In genomic region chr2:150280255-150280654, GRCh38 we compare ENCODE assay signal across 10 cellular contexts.
DNase-seq lines count a peak whose midpoint lies in the region; ATAC-seq and TF ChIP-seq lines count a peak whose summit lies in the region.
"Had no signal": no experiment of that assay in that cellular context is flagged by ENCODE, and none has a peak within 500 bp of the region (broad histone marks: within the 10 kb centered on the region; RNA-seq: fewer than 3 reads in every experiment).

No MANE protein-coding gene starts in this region.

- no peaks in the 10 kb centered on the region for H3K4me1 ChIP-seq in hepatocyte (ENCODE audit: insufficient read depth)
- peaks cover 4 to 15% of the 10 kb centered on the region in 2 donors for H3K4me1 ChIP-seq in thoracic aorta (ENCODE audit: control insufficient read depth in 1 of 2, low read depth in 2 of 2)

- peak overlapping the region; percentile 49 for H3K27ac Mint-ChIP-seq in chondrocyte (ENCODE audit: unreplicated experiment)
- H3K27ac Mint-ChIP-seq: stimulated activated naive B cell treated with anti-CD40 and anti-IgM and Interleukin-4, amounts not matched to agents 10 μg/mL and 1 μg/mL and 100 μg/mL, for 72 hours had no signal

- DNase-seq in HS-5 (ENCODE audit: low read depth) (peak; percentile 77), chondrocyte (ENCODE audit: low spot score) (no peak), hepatocyte (ENCODE audit: low spot score) (peak; percentile 41), thoracic aorta (ENCODE audit: low spot score) (no peak), middle frontal gyrus (ENCODE audit: extremely low spot score, low spot score) (no peak), NCI-H2029 (lab: John Stamatoyannopoulos, UW) (no peak)
- no peak for DNase-seq in activated CD4-positive, CD25-positive, alpha-beta regulatory T cell treated with anti-CD3 and anti-CD28 coated beads, Interleukin-2, amount 50 U/mL, for 72 hours
- DNase-seq: erythroblast; stimulated activated naive B cell treated with anti-CD40 and anti-IgM and Interleukin-4, amounts not matched to agents 10 μg/mL and 1 μg/mL and 100 μg/mL, for 72 hours had no signal

- peaks cover 14% of the 10 kb centered on the region for H3K9me3 Mint-ChIP-seq in chondrocyte (ENCODE audit: low read depth)

- H3K27me3 ChIP-seq in hepatocyte (no peaks in the 10 kb centered on the region), thoracic aorta (replicated peaks; ENCODE audit: insufficient read depth) (no peaks in the 10 kb centered on the region)

- H3K27ac ChIP-seq in hepatocyte: peak overlapping the region; percentile 17
- peak overlapping the region in 1 of 2 donors; percentile 1 for H3K27ac ChIP-seq in thoracic aorta

- H3K36me3 ChIP-seq in hepatocyte (replicated peaks; ENCODE audit: insufficient read depth, low read depth): no peaks in the 10 kb centered on the region
- H3K36me3 ChIP-seq in thoracic aorta: no peaks in the 10 kb centered on the region

- H3K4me1 Mint-ChIP-seq in chondrocyte (ENCODE audit: low read depth): peaks cover 12% of the 10 kb centered on the region
- H3K4me1 Mint-ChIP-seq: stimulated activated naive B cell treated with anti-CD40 and anti-IgM and Interleukin-4, amounts not matched to agents 10 μg/mL and 1 μg/mL and 100 μg/mL, for 72 hours had no signal

- H3K9me3 ChIP-seq in hepatocyte (ENCODE audit: low read depth) (peaks cover 5% of the 10 kb centered on the region), thoracic aorta (peaks cover 8% of the 10 kb centered on the region)

- no peaks in the 10 kb centered on the region for H3K27me3 Mint-ChIP-seq in chondrocyte (ENCODE audit: low read depth)
- H3K27me3 Mint-ChIP-seq: stimulated activated naive B cell treated with anti-CD40 and anti-IgM and Interleukin-4, amounts not matched to agents 10 μg/mL and 1 μg/mL and 100 μg/mL, for 72 hours had no signal

- TF ChIP-seq CTCF in chondrocyte (IDR thresholded peaks at IDR 0.05) (no peak), hepatocyte (IDR thresholded peaks at IDR 0.05; ENCODE audit: poor library complexity) (no peak), thoracic aorta (IDR thresholded peaks at IDR 0.05) (no peak)

- peak; percentile 86 for ATAC-seq in thoracic aorta (ENCODE audit: insufficient number of reproducible peaks, low FRiP score, low read depth)
- ATAC-seq in HG03342 (IDR thresholded peaks at IDR 0.05; ENCODE audit: unreplicated experiment): no peak
- ATAC-seq: stimulated activated naive B cell treated with anti-CD40 and anti-IgM and Interleukin-4, amounts not matched to agents 10 μg/mL and 1 μg/mL and 100 μg/mL, for 72 hours had no signal

- H3K9me2 ChIP-seq in hepatocyte (replicated peaks; ENCODE audit: insufficient read depth): no peaks in the 10 kb centered on the region

- H4K20me1 ChIP-seq in hepatocyte (ENCODE audit: insufficient read depth, poor library complexity, severe bottlenecking): no peaks in the 10 kb centered on the region

- 47% methylated on average over 1 of the region's 1 CpG for WGBS in hepatocyte (ENCODE audit: low lambda C conversion rate, missing lambda C conversion rate)

- H3K79me2 ChIP-seq in hepatocyte: no peaks in the 10 kb centered on the region

- H3K4me3 Mint-ChIP-seq in chondrocyte (ENCODE audit: unreplicated experiment): no peak overlapping the region
- H3K4me3 Mint-ChIP-seq: stimulated activated naive B cell treated with anti-CD40 and anti-IgM and Interleukin-4, amounts not matched to agents 10 μg/mL and 1 μg/mL and 100 μg/mL, for 72 hours had no signal

- no peak overlapping the region for H3K4me2 ChIP-seq in hepatocyte

- no peak overlapping the region for H2AFZ ChIP-seq in hepatocyte

- H3K36me3 Mint-ChIP-seq in chondrocyte (ENCODE audit: low read depth): peaks cover 5% of the 10 kb centered on the region
- H3K36me3 Mint-ChIP-seq: stimulated activated naive B cell treated with anti-CD40 and anti-IgM and Interleukin-4, amounts not matched to agents 10 μg/mL and 1 μg/mL and 100 μg/mL, for 72 hours had no signal

- H3K4me3 ChIP-seq in hepatocyte (no peak overlapping the region), thoracic aorta (no peak overlapping the region)

Comparison
In these comparisons a context has a peak if more than half of its experiments do, and no peak if none do; other contexts are left out.
1. DNase-seq: peak in HS-5 (single experiment) and hepatocyte (single experiment); none in chondrocyte (single experiment), thoracic aorta (single experiment), activated CD4-positive, CD25-positive, alpha-beta regulatory T cell treated with anti-CD3 and anti-CD28 coated beads, Interleukin-2, amount 50 U/mL, for 72 hours (single experiment), middle frontal gyrus (single experiment) and NCI-H2029 (single experiment).